In the genomic region with DNA sequence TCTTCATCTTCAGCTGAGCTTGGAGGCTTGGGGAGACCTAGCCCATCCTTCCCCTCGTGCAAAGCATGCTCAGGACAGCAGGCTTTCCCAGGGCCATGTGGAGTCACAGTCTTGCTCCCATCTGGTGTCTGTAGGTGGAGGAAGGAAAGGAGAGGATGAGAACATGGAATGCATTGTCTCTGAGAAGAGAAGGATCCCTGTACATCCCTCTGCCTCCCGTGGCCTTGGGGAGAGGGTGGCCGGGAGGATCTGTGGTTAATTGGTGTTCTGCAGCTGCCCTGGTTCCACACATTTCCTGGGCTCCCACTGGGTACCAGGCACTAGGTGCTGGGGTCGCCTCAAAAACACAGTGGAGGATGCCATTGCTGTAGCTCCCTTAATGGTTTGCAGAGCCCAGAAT, we compare ENCODE assay signal across 21 cellular contexts.
DNase-seq lines count a peak whose midpoint lies in the region; ATAC-seq, FAIRE-seq and TF ChIP-seq lines count a peak whose summit lies in the region.
"Had no signal": no experiment of that assay in that cellular context is flagged by ENCODE, and none has a peak within 500 bp of the region (broad histone marks: within the 10 kb centered on the region; RNA-seq: fewer than 3 reads in every experiment).

No MANE protein-coding gene starts in this region.

- H3K27ac Mint-ChIP-seq in natural killer cell treated with Interleukin-12 subunit alpha and Interleukin-12 subunit beta and Interleukin-15 and Interleukin-18, amount 100 ng/mL, for 72 hours, result no peak overlapping the region
- no peak overlapping the region for H3K27ac Mint-ChIP-seq in natural killer cell
- H3K27ac Mint-ChIP-seq in activated naive CD4-positive, alpha-beta T cell treated with anti-CD3 and anti-CD28 coated beads for 36 hours, result no peak overlapping the region
- H3K27ac Mint-ChIP-seq: CD14-positive monocyte; CD4-positive, alpha-beta T cell; CD8-positive, alpha-beta memory T cell had no signal

- CTCF ChIA-PET in activated naive CD4-positive, alpha-beta T cell treated with anti-CD3 and anti-CD28 coated beads for 36 hours (lab: Charles Lee), result no interaction called here

- peak overlapping the region; percentile 47 for H3K9ac ChIP-seq in neuronal stem cell (ENCODE audit: low read depth, low read length, poor library complexity)
- H3K9ac ChIP-seq: GM23248 had no signal

- H2AK5ac ChIP-seq in neuronal stem cell (ENCODE audit: low read depth, low read length), result no peak overlapping the region

- H3K4me3 Mint-ChIP-seq in natural killer cell treated with Interleukin-12 subunit alpha and Interleukin-12 subunit beta and Interleukin-15 and Interleukin-18, amount 100 ng/mL, for 72 hours, result no peak overlapping the region
- no peak overlapping the region for H3K4me3 Mint-ChIP-seq in natural killer cell
- no peak overlapping the region for H3K4me3 Mint-ChIP-seq in activated T-cell treated with anti-CD3 and anti-CD28 coated beads, Interleukin-2, amount 50 U/mL, for 4 hours
- no peak overlapping the region for H3K4me3 Mint-ChIP-seq in activated naive CD4-positive, alpha-beta T cell treated with anti-CD3 and anti-CD28 coated beads for 36 hours
- H3K4me3 Mint-ChIP-seq: CD4-positive, alpha-beta T cell; CD8-positive, alpha-beta memory T cell had no signal

- peak; percentile 51 for FAIRE-seq in HTR-8/SVneo (lab: Jason Lieb, UNC)
- FAIRE-seq: D721Med, GM12878, GM19239, H1 had no signal

- H3K79me1 ChIP-seq in neuronal stem cell (ENCODE audit: low read depth, low read length), result no peaks in the 10 kb centered on the region

- no peak overlapping the region for H3K27ac ChIP-seq in neuronal stem cell (replicated peaks; ENCODE audit: low read length)
- H3K27ac ChIP-seq: GM23248 had no signal

- H3K27me3 ChIP-seq in neuronal stem cell (ENCODE audit: control insufficient read depth in 3 of 3, insufficient read depth in 3 of 3, low read depth in 1 of 3, low read length in 3 of 3), result peaks cover 0 to 4% (median 0%) of the 10 kb centered on the region in 3 experiments

- no peak overlapping the region for H3K4me2 ChIP-seq in neuronal stem cell (ENCODE audit: insufficient read depth, low read length, poor library complexity, severe bottlenecking)

- DNase-seq in natural killer cell treated with Interleukin-12 subunit alpha and Interleukin-12 subunit beta and Interleukin-15 and Interleukin-18, amount 100 ng/mL, for 72 hours (ENCODE audit: low spot score), result peak; percentile 2
- no peak for DNase-seq in natural killer cell
- DNase-seq in HTR-8/SVneo (ENCODE audit: insufficient read length, low spot score), result no peak
- DNase-seq in neuronal stem cell (ENCODE audit: low spot score), result no peak
- DNase-seq in activated T-cell treated with anti-CD3 and anti-CD28 coated beads, Interleukin-2, amount 50 U/mL, for 4 hours, result no peak
- DNase-seq in NCI-H748 treated with DMSO at 0.1 percent for 48 hours (lab: John Stamatoyannopoulos, UW), result no peak
- no peak for DNase-seq in activated naive CD4-positive, alpha-beta T cell treated with anti-CD3 and anti-CD28 coated beads for 36 hours
- DNase-seq: CD4-positive, alpha-beta T cell; CD8-positive, alpha-beta memory T cell; DMS 273 treated with DMSO at 0.1 percent for 48 hours; DMS79; EL; GDM1; GM23248; H7; HCEC 1CT had no signal

- H3K36me3 ChIP-seq in neuronal stem cell (replicated peaks in 1 of 2; ENCODE audit: control insufficient read depth in 2 of 2, insufficient read depth in 2 of 2, low read length in 2 of 2), result no peaks in the 10 kb centered on the region

- H2BK5ac ChIP-seq in neuronal stem cell (ENCODE audit: low read length), result no peak overlapping the region

- H2BK12ac ChIP-seq in neuronal stem cell (ENCODE audit: low read length), result no peak overlapping the region

- no peaks in the 10 kb centered on the region for H3K4me1 Mint-ChIP-seq in natural killer cell treated with Interleukin-12 subunit alpha and Interleukin-12 subunit beta and Interleukin-15 and Interleukin-18, amount 100 ng/mL, for 72 hours (ENCODE audit: low read depth in 2 of 2)
- no peaks in the 10 kb centered on the region for H3K4me1 Mint-ChIP-seq in natural killer cell
- no peaks in the 10 kb centered on the region for H3K4me1 Mint-ChIP-seq in activated T-cell treated with anti-CD3 and anti-CD28 coated beads, Interleukin-2, amount 50 U/mL, for 4 hours (ENCODE audit: low read depth)
- no peaks in the 10 kb centered on the region for H3K4me1 Mint-ChIP-seq in activated naive CD4-positive, alpha-beta T cell treated with anti-CD3 and anti-CD28 coated beads for 36 hours (ENCODE audit: low read depth)
- H3K4me1 Mint-ChIP-seq: CD14-positive monocyte; CD8-positive, alpha-beta memory T cell had no signal

- no peaks in the 10 kb centered on the region for H3K27me3 Mint-ChIP-seq in natural killer cell treated with Interleukin-12 subunit alpha and Interleukin-12 subunit beta and Interleukin-15 and Interleukin-18, amount 100 ng/mL, for 72 hours
- peaks cover 0 to 4% of the 10 kb centered on the region in 2 donors for H3K27me3 Mint-ChIP-seq in natural killer cell (ENCODE audit: low read depth in 2 of 2)
- peaks cover 7% of the 10 kb centered on the region for H3K27me3 Mint-ChIP-seq in activated T-cell treated with anti-CD3 and anti-CD28 coated beads, Interleukin-2, amount 50 U/mL, for 4 hours (ENCODE audit: low read depth)
- peaks cover 6% of the 10 kb centered on the region for H3K27me3 Mint-ChIP-seq in activated naive CD4-positive, alpha-beta T cell treated with anti-CD3 and anti-CD28 coated beads for 36 hours (ENCODE audit: low read depth)

- H3K9me3 ChIP-seq in neuronal stem cell (replicated peaks in 1 of 2; ENCODE audit: control insufficient read depth in 2 of 2, insufficient read depth in 1 of 2, low read depth in 1 of 2, low read length in 2 of 2), result peaks cover 0 to 10% of the 10 kb centered on the region in 2 donors

- H2BK15ac ChIP-seq in neuronal stem cell (ENCODE audit: low read length), result no peak overlapping the region

- no peak overlapping the region for H3K23ac ChIP-seq in neuronal stem cell (ENCODE audit: low read depth, low read length, poor library complexity)

- no peak overlapping the region for H3K4me3 ChIP-seq in neuronal stem cell (ENCODE audit: low read length in 2 of 2)
- H3K4me3 ChIP-seq: GM12878, GM23248 had no signal

- intact Hi-C loops in natural killer cell (cut with micrococcal nuclease), result no loop called here
- intact Hi-C loops in activated naive CD4-positive, alpha-beta T cell treated with anti-CD3 and anti-CD28 coated beads for 36 hours (cut with micrococcal nuclease), result no loop called here

- ATAC-seq in natural killer cell treated with Interleukin-12 subunit alpha and Interleukin-12 subunit beta and Interleukin-15 and Interleukin-18, amount 100 ng/mL, for 72 hours, result no peak
- no peak for ATAC-seq in natural killer cell
- ATAC-seq in activated T-cell treated with anti-CD3 and anti-CD28 coated beads, Interleukin-2, amount 50 U/mL, for 4 hours, result no peak
- ATAC-seq: GM12878 had no signal

- no peak overlapping the region for H3K14ac ChIP-seq in neuronal stem cell (ENCODE audit: low read length)

- H4K91ac ChIP-seq in neuronal stem cell (ENCODE audit: low read depth, low read length, poor library complexity), result no peak overlapping the region

- H3K4me1 ChIP-seq in neuronal stem cell (ENCODE audit: control insufficient read depth in 2 of 2, insufficient read depth in 1 of 2, low read depth in 1 of 2, low read length in 2 of 2), result no peaks in the 10 kb centered on the region

- no peak overlapping the region for H2AFZ ChIP-seq in neuronal stem cell (ENCODE audit: low read length)
- H2AFZ ChIP-seq: GM23248 had no signal

- no peak overlapping the region for H3K4ac ChIP-seq in neuronal stem cell (ENCODE audit: low read length)

- no peak overlapping the region for H3K18ac ChIP-seq in neuronal stem cell (ENCODE audit: low read length)

- H4K8ac ChIP-seq in neuronal stem cell (ENCODE audit: low read depth, low read length), result no peak overlapping the region

- TF ChIP-seq CTCF in natural killer cell (IDR thresholded peaks at IDR 0.05), result no peak

- H2BK120ac ChIP-seq in neuronal stem cell (ENCODE audit: low read depth, low read length), result no peak overlapping the region

- no CpG with 5 or more reads among the region's 4 CpGs for WGBS in neuronal stem cell (ENCODE audit: extremely low coverage in 2 of 2, insufficient read length in 2 of 2, insufficient replicate concordance in 1 of 2), 2 donors

- no peaks in the 10 kb centered on the region for H3K36me3 Mint-ChIP-seq in natural killer cell treated with Interleukin-12 subunit alpha and Interleukin-12 subunit beta and Interleukin-15 and Interleukin-18, amount 100 ng/mL, for 72 hours
- H3K36me3 Mint-ChIP-seq in natural killer cell, result no peaks in the 10 kb centered on the region
- H3K36me3 Mint-ChIP-seq in activated T-cell treated with anti-CD3 and anti-CD28 coated beads, Interleukin-2, amount 50 U/mL, for 4 hours (ENCODE audit: insufficient read depth), result no peaks in the 10 kb centered on the region
- H3K36me3 Mint-ChIP-seq in activated naive CD4-positive, alpha-beta T cell treated with anti-CD3 and anti-CD28 coated beads for 36 hours (ENCODE audit: low read depth), result no peaks in the 10 kb centered on the region
- H3K36me3 Mint-ChIP-seq: CD14-positive monocyte; CD8-positive, alpha-beta memory T cell had no signal

- H3K9me3 Mint-ChIP-seq in natural killer cell treated with Interleukin-12 subunit alpha and Interleukin-12 subunit beta and Interleukin-15 and Interleukin-18, amount 100 ng/mL, for 72 hours, result no peaks in the 10 kb centered on the region
- no peaks in the 10 kb centered on the region for H3K9me3 Mint-ChIP-seq in natural killer cell
- H3K9me3 Mint-ChIP-seq in activated T-cell treated with anti-CD3 and anti-CD28 coated beads, Interleukin-2, amount 50 U/mL, for 4 hours, result no peaks in the 10 kb centered on the region
- H3K9me3 Mint-ChIP-seq in activated naive CD4-positive, alpha-beta T cell treated with anti-CD3 and anti-CD28 coated beads for 36 hours, result no peaks in the 10 kb centered on the region
- H3K9me3 Mint-ChIP-seq: CD4-positive, alpha-beta T cell had no signal
